ENCODE assay signal across 12 cellular contexts in genomic region chr15:70068783-70069565, GRCh38.
"Had no signal": no experiment of that assay in that cellular context is flagged by ENCODE, and none has a peak within 500 bp of the region (broad histone marks: within the 10 kb centered on the region; RNA-seq: fewer than 3 reads in every experiment).

No MANE protein-coding gene starts in this region.

- DNase-seq: activated CD4-positive, alpha-beta T cell treated with anti-CD3 and anti-CD28 coated beads for 48 hours; activated CD8-positive, alpha-beta memory T cell treated with anti-CD3 and anti-CD28 coated beads, Interleukin-2, amount 50 U/mL, for 4 hours; activated CD8-positive, alpha-beta T cell treated with anti-CD3 and anti-CD28 coated beads, Interleukin-2, amount 10 ng/mL, durations not matched to agents 7 days and 5 days; activated naive CD4-positive, alpha-beta T cell; effector memory CD8-positive, alpha-beta T cell; foreskin keratinocyte; naive thymus-derived CD8-positive, alpha-beta T cell; stimulated activated CD4-positive, alpha-beta T cell treated with anti-CD3 and anti-CD28 coated beads, Interleukin-4, amount 100 ng/mL, for 4 hours; stimulated activated CD8-positive, alpha-beta memory T cell treated with anti-CD3 and anti-CD28 coated beads, Interleukin-4, amount 100 ng/mL, for 48 hours; stimulated activated naive CD8-positive, alpha-beta T cell treated with anti-CD3 and anti-CD28 coated beads, Interleukin-15, Interleukin-2, amounts not matched to agents 100 U/mL and 50 U/mL, for 24 hours; SW 1271; upper lobe of right lung had no signal
